In genomic region chr19:29841559-29842367, GRCh38 we compare ENCODE assay signal across 9 cellular contexts. TPM values are rescaled to one million over a fixed set of nuclear protein-coding genes. Genes with fewer than 3 reads are reported as not detected.
A peak's percentile ranks its signal among the peaks of the same experiment; 100 is the strongest.
DNase-seq lines count a peak whose midpoint lies in the region; ATAC-seq and TF ChIP-seq lines count a peak whose summit lies in the region.
"Had no signal": no experiment of that assay in that cellular context is flagged by ENCODE, and none has a peak within 500 bp of the region (broad histone marks: within the 10 kb centered on the region; RNA-seq: fewer than 3 reads in every experiment).

No MANE protein-coding gene starts in this region.

- no peak overlapping the region for H3K27ac ChIP-seq in CD4-positive, alpha-beta T cell (ENCODE audit: low read depth, low read length)
- H3K27ac ChIP-seq in WERI-Rb-1: no peak overlapping the region

- H3K36me3 Mint-ChIP-seq in CD4-positive, alpha-beta T cell (ENCODE audit: low read depth): peaks cover 8% of the 10 kb centered on the region
- H3K36me3 Mint-ChIP-seq: immature natural killer cell had no signal

- H3K4me1 Mint-ChIP-seq in CD4-positive, alpha-beta T cell (ENCODE audit: low read depth): peaks cover 34% of the 10 kb centered on the region

- no peak for DNase-seq in CD4-positive, alpha-beta T cell
- peak; percentile 65 for DNase-seq in HEK293T (ENCODE audit: extremely low spot score)
- DNase-seq in WERI-Rb-1: peak; percentile 53
- peak; percentile 76 for DNase-seq in kidney tubule cell (ENCODE audit: low spot score)
- no peak for DNase-seq in activated CD8-positive, alpha-beta memory T cell treated with anti-CD3 and anti-CD28 coated beads, Interleukin-2, amount 50 U/mL, for 48 hours
- DNase-seq in stimulated activated naive CD4-positive, alpha-beta T cell (lab: John Stamatoyannopoulos, UW): no peak
- DNase-seq: immature natural killer cell had no signal

- ATAC-seq in CD4-positive, alpha-beta T cell (ENCODE audit: poor library complexity): no peak
- ATAC-seq in HG02885 (IDR thresholded peaks at IDR 0.05; ENCODE audit: poor library complexity, unreplicated experiment) (no peak), GM21737 (IDR thresholded peaks at IDR 0.05; ENCODE audit: unreplicated experiment) (no peak)

- H3K4me3 ChIP-seq in WERI-Rb-1 (ENCODE audit: low read depth, low read length): no peak overlapping the region

- no peaks in the 10 kb centered on the region for H3K27me3 Mint-ChIP-seq in CD4-positive, alpha-beta T cell

- no peak for TF ChIP-seq CTCF in CD4-positive, alpha-beta T cell (IDR thresholded peaks at IDR 0.05)
- TF ChIP-seq CTCF in WERI-Rb-1 (IDR thresholded peaks at IDR 0.05; ENCODE audit: low read depth, low read length): no peak

- CTCF ChIA-PET in CD4-positive, alpha-beta T cell (lab: Charles Lee): no interaction called here
- CTCF ChIA-PET in HEK293T (lab: Yijun Ruan, JAX): no interaction called here

- peak overlapping the region; percentile 62 for H3K4me3 Mint-ChIP-seq in CD4-positive, alpha-beta T cell
- H3K4me3 Mint-ChIP-seq: immature natural killer cell had no signal

- H3K36me3 ChIP-seq in WERI-Rb-1: no peaks in the 10 kb centered on the region

- peak overlapping the region; percentile 61 for H3K27ac Mint-ChIP-seq in CD4-positive, alpha-beta T cell
- H3K27ac Mint-ChIP-seq: immature natural killer cell had no signal

- no peaks in the 10 kb centered on the region for H3K27me3 ChIP-seq in CD4-positive, alpha-beta T cell (ENCODE audit: control insufficient read depth, insufficient read depth, low read length)
- H3K27me3 ChIP-seq in WERI-Rb-1 (ENCODE audit: insufficient read depth, low read depth, severe bottlenecking): peaks cover 21% of the 10 kb centered on the region

- H3K9me3 Mint-ChIP-seq in CD4-positive, alpha-beta T cell: no peaks in the 10 kb centered on the region
- H3K9me3 Mint-ChIP-seq: immature natural killer cell had no signal

- no peaks in the 10 kb centered on the region for H3K9me3 ChIP-seq in CD4-positive, alpha-beta T cell (ENCODE audit: control insufficient read depth, low read length)
- H3K9me3 ChIP-seq in WERI-Rb-1 (ENCODE audit: severe bottlenecking): no peaks in the 10 kb centered on the region

- POLR2A ChIA-PET in CD4-positive, alpha-beta T cell (lab: Charles Lee): no interaction called here
- POLR2A ChIA-PET in HEK293T (lab: Yijun Ruan, JAX): no interaction called here

- intact Hi-C loops in CD4-positive, alpha-beta T cell (cut with DNase I, micrococcal nuclease): loop anchor here (5.0 to 10.0 kb wide), 3 partner anchors 103 to 627 kb away; partner anchors contain the start of genes UQCRFS1 (in 1 of the 2) and URI1 (in 1 of the 2)

TF ChIP-seq in HEK293T, 16 proteins besides CTCF, POLR2A, EP300 and RAD21:
- TF ChIP-seq FOXM1 (IDR thresholded peaks at IDR 0.05; ENCODE audit: borderline replicate concordance) (no peak), CTBP1 (IDR thresholded peaks at IDR 0.05; ENCODE audit: borderline replicate concordance) (no peak), ELF4 (IDR thresholded peaks at IDR 0.05) (no peak), L3MBTL2 (conservative IDR thresholded peaks at IDR 0.05) (peak; percentile 71), ARNT (IDR thresholded peaks at IDR 0.05) (no peak), LEF1 (IDR thresholded peaks at IDR 0.05; ENCODE audit: borderline replicate concordance) (no peak), HDGF (IDR thresholded peaks at IDR 0.05; ENCODE audit: borderline replicate concordance) (0 out of 2 replicates have a peak, but pooled peaks have one; percentile 10), PKNOX1 (IDR thresholded peaks at IDR 0.05) (peak; percentile 65), TARDBP (IDR thresholded peaks at IDR 0.05) (no peak)

RNA-seq across cellular contexts. Expression of gene CCNE1, which starts 30.0 kb away (rescaled TPM):
- 1 to 10 TPM; 4.9 to 5.6 TPM for total RNA-seq in CD4-positive, alpha-beta T cell

Comparison
In these comparisons a context has a peak if more than half of its experiments do, and no peak if none do; other contexts are left out.
1. DNase-seq: peak in HEK293T (single experiment), WERI-Rb-1 (single experiment) and kidney tubule cell (single experiment); none in CD4-positive, alpha-beta T cell (0 of 10), activated CD8-positive, alpha-beta memory T cell treated with anti-CD3 and anti-CD28 coated beads, Interleukin-2, amount 50 U/mL, for 48 hours (single experiment) and stimulated activated naive CD4-positive, alpha-beta T cell (0 of 6).